ENCODE assay signal across 8 cellular contexts in the genomic region with DNA sequence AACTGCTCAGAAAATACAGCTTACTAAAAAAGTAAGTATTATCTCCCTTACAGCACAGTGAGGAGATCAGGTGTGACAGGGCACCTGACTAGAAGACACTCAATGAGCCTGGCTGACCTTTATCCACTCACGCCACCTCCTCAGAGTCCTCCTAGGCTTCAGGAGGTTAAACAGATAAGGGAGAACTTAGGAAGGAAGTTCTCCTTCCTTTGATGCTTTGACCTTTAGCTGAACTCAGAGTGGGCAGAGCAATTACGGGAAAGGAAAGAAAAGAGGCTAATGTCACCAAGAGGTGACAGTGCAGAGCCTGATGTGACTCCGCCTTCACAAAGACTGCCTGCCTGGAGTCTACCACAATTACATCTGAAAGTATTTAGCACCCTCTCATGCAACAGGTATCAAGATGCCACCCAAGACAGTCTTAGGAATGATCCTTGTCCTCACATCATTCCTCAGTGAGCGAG. TPM values are rescaled to one million over a fixed set of nuclear protein-coding genes. Genes with fewer than 3 reads are reported as not detected.
DNase-seq lines count a peak whose midpoint lies in the region; ATAC-seq, FAIRE-seq and TF ChIP-seq lines count a peak whose summit lies in the region.

No MANE protein-coding gene starts in this region.

- no peak for FAIRE-seq in D721Med (lab: Jason Lieb, UNC)
- no peak for FAIRE-seq in frontal cortex (lab: Jason Lieb, UNC)

- H3K27me3 ChIP-seq in subcutaneous abdominal adipose tissue (ENCODE audit: control insufficient read depth in 5 of 5, insufficient read depth in 4 of 5, low read length in 5 of 5): no peaks in the 10 kb centered on the region

- peak overlapping the region; percentile 54 for H3K4me3 Mint-ChIP-seq in activated naive CD8-positive, alpha-beta T cell

- H3K9me3 ChIP-seq in subcutaneous abdominal adipose tissue (ENCODE audit: control insufficient read depth in 5 of 5, low read length in 5 of 5): no peaks in the 10 kb centered on the region

- peak; percentile 22 for ATAC-seq in HG03354 (IDR thresholded peaks at IDR 0.05; ENCODE audit: poor library complexity, severe bottlenecking, unreplicated experiment)

- peak overlapping the region; percentile 9 for H3K27ac ChIP-seq in subcutaneous abdominal adipose tissue (ENCODE audit: low read depth, low read length)

- H3K36me3 ChIP-seq in subcutaneous abdominal adipose tissue (ENCODE audit: control insufficient read depth in 5 of 5, insufficient read depth in 5 of 5, low read length in 5 of 5): peaks cover 0 to 5% (median 0%) of the 10 kb centered on the region in 5 donors

- no peaks in the 10 kb centered on the region for H3K9me3 Mint-ChIP-seq in activated naive CD8-positive, alpha-beta T cell (ENCODE audit: low read depth)

- no peak overlapping the region for H3K9ac ChIP-seq in subcutaneous abdominal adipose tissue (ENCODE audit: low read length in 5 of 5)

- DNase-seq in activated T-cell treated with anti-CD3 and anti-CD28 coated beads for 4 hours (peak; percentile 14), GM20000 (ENCODE audit: low spot score) (no peak), D721Med (ENCODE audit: insufficient read length, low spot score) (no peak), frontal cortex (ENCODE audit: low spot score in 2 of 2) (no peak)
- DNase-seq in activated T-cell treated with anti-CD3 and anti-CD28 coated beads, Interleukin-2, amount 50 U/mL, for 1 hour: no peak

- H3K4me1 Mint-ChIP-seq in activated naive CD8-positive, alpha-beta T cell (ENCODE audit: low read depth): peaks cover 56% of the 10 kb centered on the region

- H3K27me3 Mint-ChIP-seq in activated naive CD8-positive, alpha-beta T cell: no peaks in the 10 kb centered on the region

- peak overlapping the region; percentile 70 for H3K27ac Mint-ChIP-seq in activated naive CD8-positive, alpha-beta T cell

- H3K4me3 ChIP-seq in subcutaneous abdominal adipose tissue (ENCODE audit: low read depth in 1 of 5, low read length in 5 of 5): no peak overlapping the region

- H3K4me1 ChIP-seq in subcutaneous abdominal adipose tissue (ENCODE audit: control insufficient read depth in 5 of 5, insufficient read depth in 5 of 5, low read length in 5 of 5): peaks cover 2 to 66% (median 57%) of the 10 kb centered on the region in 5 donors

- TF ChIP-seq CTCF in GM20000 (IDR thresholded peaks at IDR 0.05; ENCODE audit: extremely low read depth, missing control alignments) (no peak), D721Med (IDR thresholded peaks at IDR 0.05; ENCODE audit: insufficient read depth, missing control alignments) (no peak)

- no peaks in the 10 kb centered on the region for H3K36me3 Mint-ChIP-seq in activated naive CD8-positive, alpha-beta T cell

RNA-seq across cellular contexts. Expression of a gene that starts 36.7 kb away (rescaled TPM):
- 24.9 TPM for total RNA-seq in frontal cortex
